ENCODE assay signal across 10 cellular contexts in the genomic region with DNA sequence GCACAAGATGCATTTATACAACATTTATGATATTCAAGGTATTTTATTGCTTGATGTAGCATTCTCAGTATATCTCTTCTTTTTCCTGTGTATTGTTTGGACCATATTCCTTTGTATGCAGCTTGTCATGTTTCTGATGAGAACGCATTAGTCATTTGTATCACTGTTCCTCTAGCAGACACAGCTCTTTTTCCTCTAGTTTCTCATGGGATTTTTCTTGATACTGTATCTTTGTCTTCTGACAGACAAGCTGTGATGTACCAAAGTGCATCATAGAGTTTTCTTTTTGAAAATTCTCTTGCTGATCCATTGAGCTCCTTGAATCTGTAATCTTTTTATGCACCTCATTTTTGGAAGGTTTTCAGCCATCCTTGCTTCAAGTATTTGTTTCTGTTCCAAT.
"Had no signal": no experiment of that assay in that cellular context is flagged by ENCODE, and none has a peak within 500 bp of the region (broad histone marks: within the 10 kb centered on the region; RNA-seq: fewer than 3 reads in every experiment).

No MANE protein-coding gene starts in this region.

- DNase-seq: GM23248, GOT3, H7, H9, HCEC 1CT, HFFc6 had no signal

- H3K4me3 ChIP-seq: GM23248, GM23338, HAP-1 had no signal

- H3K36me3 ChIP-seq: HAP-1 had no signal

- ATAC-seq: GM23338, HCT116 had no signal

- H3K4me1 ChIP-seq: HAP-1 had no signal

- H3K4me2 ChIP-seq: GM23338 had no signal

- H3K9ac ChIP-seq: GM23248 had no signal

- H3K27ac ChIP-seq: GM23248 had no signal

- H3K9me3 ChIP-seq: HAP-1 had no signal

- FAIRE-seq: H54 had no signal

- H2AFZ ChIP-seq: GM23248, GM23338 had no signal
